In genomic region chr17:59062509-59062908, GRCh38 we compare ENCODE assay signal across 18 cellular contexts. TPM values are rescaled to one million over a fixed set of nuclear protein-coding genes. Genes with fewer than 3 reads are reported as not detected.
DNase-seq lines count a peak whose midpoint lies in the region; ATAC-seq, FAIRE-seq and TF ChIP-seq lines count a peak whose summit lies in the region.
"Had no signal": no experiment of that assay in that cellular context is flagged by ENCODE, and none has a peak within 500 bp of the region (broad histone marks: within the 10 kb centered on the region; RNA-seq: fewer than 3 reads in every experiment).

No MANE protein-coding gene starts in this region.

- H3K36me3 Mint-ChIP-seq in activated naive CD4-positive, alpha-beta T cell treated with anti-CD3 and anti-CD28 coated beads, Interleukin-2, amount 50 U/mL, for 24 hours, result peaks cover 24% of the 10 kb centered on the region
- H3K36me3 Mint-ChIP-seq in activated naive CD4-positive, alpha-beta T cell treated with anti-CD3 and anti-CD28 coated beads for 36 hours (ENCODE audit: low read depth), result peaks cover 36% of the 10 kb centered on the region
- H3K36me3 Mint-ChIP-seq in Caco-2 (ENCODE audit: insufficient read depth, unreplicated experiment), result peaks cover 56% of the 10 kb centered on the region

- TF ChIP-seq CTCF in Caco-2 (IDR thresholded peaks at IDR 0.05; ENCODE audit: insufficient read depth in 1 of 2, low read depth in 1 of 2, low read length in 1 of 2, severe bottlenecking in 1 of 2, unreplicated experiment in 1 of 2), result no peak
- TF ChIP-seq CTCF in brain microvascular endothelial cell (IDR thresholded peaks at IDR 0.05; ENCODE audit: low read depth, low read length, missing control alignments), result no peak

- H3K4me1 Mint-ChIP-seq in activated naive CD4-positive, alpha-beta T cell treated with anti-CD3 and anti-CD28 coated beads, Interleukin-2, amount 50 U/mL, for 24 hours, result peaks cover 3% of the 10 kb centered on the region
- no peaks in the 10 kb centered on the region for H3K4me1 Mint-ChIP-seq in activated naive CD4-positive, alpha-beta T cell treated with anti-CD3 and anti-CD28 coated beads for 36 hours (ENCODE audit: low read depth)
- peaks cover 17% of the 10 kb centered on the region for H3K4me1 Mint-ChIP-seq in Caco-2 (ENCODE audit: low read depth, unreplicated experiment)

- H3K4me3 ChIP-seq in Caco-2 (ENCODE audit: low read depth, low read length), result no peak overlapping the region
- no peak overlapping the region for H3K4me3 ChIP-seq in brain microvascular endothelial cell (ENCODE audit: low read depth, low read length)
- H3K4me3 ChIP-seq: GM12878 had no signal

- H3K27ac ChIP-seq in brain microvascular endothelial cell, result no peak overlapping the region

- H3K9me3 ChIP-seq in Caco-2, result no peaks in the 10 kb centered on the region

- H3K36me3 ChIP-seq in Caco-2 (ENCODE audit: control insufficient read depth, insufficient read depth, low read length) (peaks cover 2% of the 10 kb centered on the region; the same call in 1 of the 2 replicates), brain microvascular endothelial cell (replicated peaks) (peaks cover 39% of the 10 kb centered on the region)

- H3K27me3 Mint-ChIP-seq in activated naive CD4-positive, alpha-beta T cell treated with anti-CD3 and anti-CD28 coated beads, Interleukin-2, amount 50 U/mL, for 24 hours, result no peaks in the 10 kb centered on the region
- no peaks in the 10 kb centered on the region for H3K27me3 Mint-ChIP-seq in activated naive CD4-positive, alpha-beta T cell treated with anti-CD3 and anti-CD28 coated beads for 36 hours (ENCODE audit: low read depth)
- no peaks in the 10 kb centered on the region for H3K27me3 Mint-ChIP-seq in Caco-2 (ENCODE audit: insufficient read depth, unreplicated experiment)
- H3K27me3 Mint-ChIP-seq: CD4-positive, alpha-beta memory T cell had no signal

- no TSS peak for BruUV-seq in Caco-2 (replicated peaks; lab: Mats Ljungman, UMichigan)

- intact Hi-C loops in activated naive CD4-positive, alpha-beta T cell treated with anti-CD3 and anti-CD28 coated beads for 36 hours (cut with micrococcal nuclease), result no loop called here
- intact Hi-C loops in Caco-2 (cut with micrococcal nuclease; ENCODE audit: unreplicated experiment), result loop anchor here (1.0 kb wide), 1 partner anchor 44 kb away; the partner anchor contains the start of gene TRIM37

- no peak for ATAC-seq in GM18907 (IDR thresholded peaks at IDR 0.05; ENCODE audit: unreplicated experiment)
- ATAC-seq in HG03196 (IDR thresholded peaks at IDR 0.05; ENCODE audit: unreplicated experiment), result no peak
- ATAC-seq: GM12878 had no signal

- peak overlapping the region; percentile 19 for H3K27ac Mint-ChIP-seq in activated naive CD4-positive, alpha-beta T cell treated with anti-CD3 and anti-CD28 coated beads, Interleukin-2, amount 50 U/mL, for 24 hours
- H3K27ac Mint-ChIP-seq in activated naive CD4-positive, alpha-beta T cell treated with anti-CD3 and anti-CD28 coated beads for 36 hours, result no peak overlapping the region
- H3K27ac Mint-ChIP-seq in Caco-2 (ENCODE audit: unreplicated experiment), result peak overlapping the region; percentile 76

- FAIRE-seq in H54 (lab: Jason Lieb, UNC), result peak; percentile 61
- FAIRE-seq: G401.6, GM12878 had no signal

- in situ Hi-C loops in brain microvascular endothelial cell (cut with HindIII; ENCODE audit: low pct_ligation_motif_present, low sequenced_read_pairs), result no loop called here

- TF ChIP-seq POLR2A in H54 (IDR thresholded peaks at IDR 0.05; ENCODE audit: low read depth, low read length), result no peak

- no peak overlapping the region for H3K4me3 Mint-ChIP-seq in activated naive CD4-positive, alpha-beta T cell treated with anti-CD3 and anti-CD28 coated beads, Interleukin-2, amount 50 U/mL, for 24 hours
- no peak overlapping the region for H3K4me3 Mint-ChIP-seq in activated naive CD4-positive, alpha-beta T cell treated with anti-CD3 and anti-CD28 coated beads for 36 hours
- H3K4me3 Mint-ChIP-seq in Caco-2 (ENCODE audit: unreplicated experiment), result peak overlapping the region; percentile 44
- H3K4me3 Mint-ChIP-seq: CD4-positive, alpha-beta memory T cell had no signal

- H3K4me1 ChIP-seq in Caco-2, result peaks cover 42% of the 10 kb centered on the region

- H3K27me3 ChIP-seq in Caco-2 (replicated peaks; ENCODE audit: control insufficient read depth, insufficient read depth, low read length), result no peaks in the 10 kb centered on the region
- H3K27me3 ChIP-seq in brain microvascular endothelial cell (replicated peaks), result no peaks in the 10 kb centered on the region

- POLR2A ChIA-PET in Caco-2 (lab: Charles Lee), result no interaction called here

- DNase-seq in activated naive CD4-positive, alpha-beta T cell treated with anti-CD3 and anti-CD28 coated beads for 36 hours, result no peak
- DNase-seq in Caco-2, result peak in 1 of 2 experiments; percentile 55
- no peak for DNase-seq in H54 (ENCODE audit: insufficient read length, low spot score)
- DNase-seq in brain microvascular endothelial cell, result no peak
- DNase-seq: 8988T; C1 segment of cervical spinal cord; CD4-positive, alpha-beta memory T cell; COR-L47; DMS153; DND-41; GOT3; H7; HCEC 1CT had no signal

- CTCF ChIA-PET in activated naive CD4-positive, alpha-beta T cell treated with anti-CD3 and anti-CD28 coated beads for 36 hours (lab: Charles Lee), result no interaction called here
- CTCF ChIA-PET in Caco-2 (lab: Charles Lee), result no interaction called here

- no peaks in the 10 kb centered on the region for H3K9me3 Mint-ChIP-seq in activated naive CD4-positive, alpha-beta T cell treated with anti-CD3 and anti-CD28 coated beads, Interleukin-2, amount 50 U/mL, for 24 hours
- H3K9me3 Mint-ChIP-seq in activated naive CD4-positive, alpha-beta T cell treated with anti-CD3 and anti-CD28 coated beads for 36 hours, result no peaks in the 10 kb centered on the region
- H3K9me3 Mint-ChIP-seq in Caco-2 (ENCODE audit: unreplicated experiment), result no peaks in the 10 kb centered on the region

RNA-seq across cellular contexts. Expression of gene TRIM37, which starts 44.2 kb away (rescaled TPM):
- total RNA-seq in activated naive CD4-positive, alpha-beta T cell treated with anti-CD3 and anti-CD28 coated beads for 36 hours, result 10 to 100 TPM; 19.9 to 24.1 TPM
- total RNA-seq in Caco-2 (2022), result 37.7 and 44.4 TPM in 2 replicates
